25 cellular contexts compared by ENCODE assay signal in the genomic region with DNA sequence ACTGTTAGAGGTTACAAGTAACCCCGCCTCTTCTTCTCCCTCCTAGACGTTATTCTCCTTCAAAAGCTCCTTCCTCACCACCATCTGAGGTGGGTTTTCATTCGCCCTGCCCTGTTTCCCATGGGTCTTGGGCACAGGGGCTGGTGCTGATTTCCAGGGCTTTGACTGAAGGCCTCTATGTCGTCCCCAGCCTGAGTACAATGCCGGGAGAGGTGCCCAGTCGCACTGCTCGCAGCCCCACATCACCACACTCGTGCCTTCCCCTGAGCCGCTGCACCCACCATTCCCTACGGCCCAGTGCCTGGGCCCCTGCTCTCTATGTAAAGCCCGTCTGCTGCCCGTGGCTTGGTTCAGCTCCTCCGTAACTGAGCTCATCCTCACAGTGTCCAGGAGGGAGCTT.
DNase-seq lines count a peak whose midpoint lies in the region; ATAC-seq and TF ChIP-seq lines count a peak whose summit lies in the region.
"Had no signal": no experiment of that assay in that cellular context is flagged by ENCODE, and none has a peak within 500 bp of the region (broad histone marks: within the 10 kb centered on the region; RNA-seq: fewer than 3 reads in every experiment).

No MANE protein-coding gene starts in this region.

- no peaks in the 10 kb centered on the region for H3K27me3 ChIP-seq in spleen (replicated peaks in 1 of 7)
- H3K27me3 ChIP-seq in trophoblast cell (ENCODE audit: insufficient read depth, low read length): no peaks in the 10 kb centered on the region

- H3K4me3 ChIP-seq in spleen: no peak overlapping the region
- H3K4me3 ChIP-seq in trophoblast cell (ENCODE audit: low read depth, low read length): no peak overlapping the region
- H3K4me3 ChIP-seq: PC-9 had no signal

- H3K27ac Mint-ChIP-seq in glutamatergic neuron (ENCODE audit: unreplicated experiment): no peak overlapping the region
- H3K27ac Mint-ChIP-seq in nephron progenitor cell: peak overlapping the region; percentile 50
- H3K27ac Mint-ChIP-seq in T-helper 17 cell: no peak overlapping the region
- H3K27ac Mint-ChIP-seq: B cell; CD4-positive, CD25-positive, alpha-beta regulatory T cell; HFFc6; IgD-negative memory B cell had no signal

- H3K79me2 ChIP-seq in trophoblast cell (ENCODE audit: control insufficient read depth, insufficient read depth, low read length, poor library complexity): no peaks in the 10 kb centered on the region

- no peak overlapping the region for H3K4me2 ChIP-seq in trophoblast cell (ENCODE audit: low read length)
- H3K4me2 ChIP-seq: PC-9 had no signal

- H3K27me3 Mint-ChIP-seq in glutamatergic neuron (ENCODE audit: unreplicated experiment) (peaks cover 9% of the 10 kb centered on the region), nephron progenitor cell (ENCODE audit: low read depth, poor library complexity) (peaks cover 49% of the 10 kb centered on the region), T-helper 17 cell (peaks cover 48% of the 10 kb centered on the region)

- TF ChIP-seq POLR2A in spleen (IDR thresholded peaks at IDR 0.05): no peak

- no peaks in the 10 kb centered on the region for H3K4me1 ChIP-seq in spleen
- no peaks in the 10 kb centered on the region for H3K4me1 ChIP-seq in trophoblast cell (ENCODE audit: control insufficient read depth in 1 of 2, insufficient read depth in 2 of 2, low read length in 2 of 2)

- H3K4ac ChIP-seq in trophoblast cell (ENCODE audit: low read depth, low read length): no peak overlapping the region

- H3K18ac ChIP-seq in trophoblast cell (ENCODE audit: low read length): no peak overlapping the region

- TF ChIP-seq CTCF in glutamatergic neuron (IDR thresholded peaks at IDR 0.05; ENCODE audit: partially characterized antibody, unreplicated experiment) (no peak), nephron progenitor cell (IDR thresholded peaks at IDR 0.05) (no peak), spleen (IDR thresholded peaks at IDR 0.05 in 8 of 11, conservative IDR thresholded peaks at IDR 0.05 in 3 of 11) (no peak)

- no peak overlapping the region for H2BK12ac ChIP-seq in trophoblast cell (ENCODE audit: low read length)

- no peak overlapping the region for H3K14ac ChIP-seq in trophoblast cell (ENCODE audit: low read length)

- H3K9ac ChIP-seq in trophoblast cell (ENCODE audit: low read length): no peak overlapping the region

- no peak overlapping the region for H3K23ac ChIP-seq in trophoblast cell (ENCODE audit: low read length)

- H3K27ac ChIP-seq in spleen: no peak overlapping the region
- no peak overlapping the region for H3K27ac ChIP-seq in trophoblast cell (ENCODE audit: low read depth, low read length)
- H3K27ac ChIP-seq: PC-9, RWPE1 had no signal

- no peaks in the 10 kb centered on the region for H3K36me3 Mint-ChIP-seq in glutamatergic neuron (ENCODE audit: unreplicated experiment)
- H3K36me3 Mint-ChIP-seq in nephron progenitor cell (ENCODE audit: low read depth): no peaks in the 10 kb centered on the region
- H3K36me3 Mint-ChIP-seq in T-helper 17 cell (ENCODE audit: low read depth): no peaks in the 10 kb centered on the region
- H3K36me3 Mint-ChIP-seq: IgD-negative memory B cell had no signal

- peaks cover 0 to 3% (median under 1%) of the 10 kb centered on the region in 8 donors for H3K9me3 ChIP-seq in spleen
- no peaks in the 10 kb centered on the region for H3K9me3 ChIP-seq in trophoblast cell (ENCODE audit: insufficient read depth, low read depth, low read length)
- no peaks in the 10 kb centered on the region for H3K9me3 ChIP-seq in T-helper 17 cell (ENCODE audit: control insufficient read depth, low read length, poor library complexity, severe bottlenecking)

- H4K12ac ChIP-seq in trophoblast cell (ENCODE audit: low read depth, low read length): no peak overlapping the region

- H2AK5ac ChIP-seq in trophoblast cell (ENCODE audit: low read length): no peak overlapping the region

- H2AFZ ChIP-seq in trophoblast cell (ENCODE audit: insufficient read depth, low read length, poor library complexity): no peak overlapping the region
- H2AFZ ChIP-seq: PC-9 had no signal

- no peak overlapping the region for H2BK120ac ChIP-seq in trophoblast cell (ENCODE audit: insufficient read depth, low read length, poor library complexity)

- WGBS in spleen, 5 donors: 81 to 87% (median 84%) methylated on average over 13 of the region's 13 CpGs
- WGBS in trophoblast cell (ENCODE audit: extremely low coverage, insufficient coverage, insufficient read length): no CpG with 5 or more reads among the region's 13 CpGs

- no peaks in the 10 kb centered on the region for H3K79me1 ChIP-seq in trophoblast cell (ENCODE audit: low read length)

- no peak overlapping the region for H2BK5ac ChIP-seq in trophoblast cell (ENCODE audit: low read depth, low read length, poor library complexity)

- DNase-seq in C1 segment of cervical spinal cord (lab: John Stamatoyannopoulos, UW) (peak in 10 of 14 donors; percentile 31 to 59 (median 40)), glutamatergic neuron (peak; percentile 2), nephron progenitor cell (no peak), spleen (peak; percentile 40), trophoblast cell (no peak), T-helper 17 cell (no peak)
- DNase-seq in activated CD4-positive, alpha-beta T cell treated with anti-CD3 and anti-CD28 coated beads, Interleukin-2, amount 50 U/mL, for 4 hours: no peak
- DNase-seq: 8988T; CD4-positive, CD25-positive, alpha-beta regulatory T cell; COR-L47; DMS 273 treated with DMSO at 0.1 percent for 48 hours; GDM1; H7; HFFc6; Karpas-422; NCI-H1048; NCI-H1436 treated with DMSO at 0.1 percent for 48 hours; NCI-H2029 treated with DMSO at 0.1 percent for 48 hours; NCI-H2171; NCI-H526; PC-9 had no signal

- H3K4me1 Mint-ChIP-seq in glutamatergic neuron (ENCODE audit: low read depth, unreplicated experiment) (peaks cover 2% of the 10 kb centered on the region), nephron progenitor cell (peaks cover 5% of the 10 kb centered on the region), T-helper 17 cell (no peaks in the 10 kb centered on the region)
- H3K4me1 Mint-ChIP-seq: B cell; CD4-positive, CD25-positive, alpha-beta regulatory T cell; IgD-negative memory B cell had no signal

- H3K36me3 ChIP-seq in spleen (no peaks in the 10 kb centered on the region), trophoblast cell (ENCODE audit: control insufficient read depth in 1 of 2, insufficient read depth in 2 of 2, low read length in 2 of 2) (no peaks in the 10 kb centered on the region)

- H3K4me3 Mint-ChIP-seq in glutamatergic neuron (ENCODE audit: unreplicated experiment) (no peak overlapping the region), nephron progenitor cell (no peak overlapping the region), T-helper 17 cell (no peak overlapping the region)
- H3K4me3 Mint-ChIP-seq: B cell; CD4-positive, CD25-positive, alpha-beta regulatory T cell; HFFc6; IgD-negative memory B cell had no signal

- H3K9me3 Mint-ChIP-seq in glutamatergic neuron (ENCODE audit: unreplicated experiment) (peaks cover 2% of the 10 kb centered on the region), nephron progenitor cell (no peaks in the 10 kb centered on the region)
- H3K9me3 Mint-ChIP-seq: CD4-positive, CD25-positive, alpha-beta regulatory T cell; HFFc6; IgD-negative memory B cell had no signal

- ATAC-seq in T-helper 17 cell (no peak), HG02623 (IDR thresholded peaks at IDR 0.05; ENCODE audit: unreplicated experiment) (no peak)

- H4K8ac ChIP-seq in trophoblast cell (ENCODE audit: low read depth, low read length): no peak overlapping the region

- intact Hi-C loops in spleen (cut with DNase I; ENCODE audit: low total_unique reads): no loop called here

- H4K91ac ChIP-seq in trophoblast cell (ENCODE audit: low read depth, low read length): no peak overlapping the region

Comparison
In these comparisons a context has a peak if more than half of its experiments do, and no peak if none do; other contexts are left out.
1. DNase-seq: peak in C1 segment of cervical spinal cord (10 of 14), glutamatergic neuron (single experiment) and spleen (single experiment); none in nephron progenitor cell (single experiment), trophoblast cell (0 of 2), T-helper 17 cell (0 of 3) and activated CD4-positive, alpha-beta T cell treated with anti-CD3 and anti-CD28 coated beads, Interleukin-2, amount 50 U/mL, for 4 hours (0 of 2).